Comparison of ENCODE assay signal across 21 cellular contexts in the genomic region with DNA sequence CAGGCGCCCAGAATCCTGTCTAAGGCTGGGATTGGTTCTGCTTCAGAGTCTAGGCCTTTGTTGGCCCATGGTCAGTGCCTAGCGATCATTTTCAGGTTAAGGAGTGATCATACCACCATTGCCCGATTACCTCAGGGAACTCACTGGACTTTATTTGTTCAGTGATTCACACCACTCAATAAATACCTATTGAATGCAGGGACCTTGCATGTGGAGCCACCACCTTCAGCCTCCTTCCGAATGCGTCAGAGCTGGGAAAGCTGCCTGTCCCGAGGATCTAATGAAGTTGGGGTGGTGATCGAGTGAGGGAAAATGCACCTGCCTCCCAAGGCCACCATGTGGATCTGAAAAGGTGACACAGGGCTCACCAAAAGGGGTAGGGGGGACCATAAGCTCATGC.
"Had no signal": no experiment of that assay in that cellular context is flagged by ENCODE, and none has a peak within 500 bp of the region (broad histone marks: within the 10 kb centered on the region; RNA-seq: fewer than 3 reads in every experiment).

No MANE protein-coding gene starts in this region.

- H3K4me1 ChIP-seq: right lobe of liver had no signal

- H3K9me3 ChIP-seq: gastroesophageal sphincter, heart left ventricle, right lobe of liver, tibial artery had no signal

- H3K4me3 Mint-ChIP-seq: activated naive CD8-positive, alpha-beta T cell treated with anti-CD3 and anti-CD28 coated beads, Interleukin-2, amount 50 U/mL, for 24 hours; memory B cell; neural crest cell; stimulated activated effector memory CD8-positive, alpha-beta T cell treated with anti-CD3 and anti-CD28 coated beads, Interleukin-12 subunit alpha, Interleukin-12 subunit beta, amount 100 ng/mL, for 72 hours; stimulated activated naive CD8-positive, alpha-beta T cell treated with anti-CD3 and anti-CD28 coated beads, Interleukin-15, amount 100 ng/mL, for 72 hours had no signal

- DNase-seq: activated CD4-positive, alpha-beta T cell treated with anti-CD3 and anti-CD28 coated beads for 4 hours; activated CD4-positive, alpha-beta T cell treated with anti-CD3 and anti-CD28 coated beads, Interleukin-2, amount 50 U/mL, for 48 hours; activated CD4-positive, CD25-positive, alpha-beta regulatory T cell; activated gamma-delta T cell; activated naive CD4-positive, alpha-beta T cell treated with anti-CD3 and anti-CD28 coated beads, Interleukin-2, amount 50 U/mL, for 16 hours; activated naive CD8-positive, alpha-beta T cell treated with anti-CD3 and anti-CD28 coated beads, Interleukin-2, amount 50 U/mL, for 24 hours; heart left ventricle; islet precursor cell; left colon; occipital lobe; right lobe of liver; stimulated activated CD4-positive, alpha-beta T cell treated with anti-CD3 and anti-CD28 coated beads, Interleukin-2, amount 100 ng/mL, for 24 hours; stimulated activated naive CD8-positive, alpha-beta T cell treated with anti-CD3 and anti-CD28 coated beads, Interleukin-15, amount 100 ng/mL, for 72 hours; T1000; tibial artery had no signal

- ATAC-seq: activated naive CD8-positive, alpha-beta T cell treated with anti-CD3 and anti-CD28 coated beads, Interleukin-2, amount 50 U/mL, for 24 hours; gastroesophageal sphincter; heart left ventricle; left colon; stimulated activated effector memory CD8-positive, alpha-beta T cell treated with anti-CD3 and anti-CD28 coated beads, Interleukin-12 subunit alpha, Interleukin-12 subunit beta, amount 100 ng/mL, for 72 hours; stimulated activated naive CD8-positive, alpha-beta T cell treated with anti-CD3 and anti-CD28 coated beads, Interleukin-15, amount 100 ng/mL, for 72 hours had no signal

- H3K9me3 Mint-ChIP-seq: activated naive CD8-positive, alpha-beta T cell treated with anti-CD3 and anti-CD28 coated beads, Interleukin-2, amount 50 U/mL, for 24 hours; memory B cell; neural crest cell; stimulated activated effector memory CD8-positive, alpha-beta T cell treated with anti-CD3 and anti-CD28 coated beads, Interleukin-12 subunit alpha, Interleukin-12 subunit beta, amount 100 ng/mL, for 72 hours; stimulated activated naive CD8-positive, alpha-beta T cell treated with anti-CD3 and anti-CD28 coated beads, Interleukin-15, amount 100 ng/mL, for 72 hours had no signal

- H3K36me3 Mint-ChIP-seq: memory B cell; stimulated activated effector memory CD8-positive, alpha-beta T cell treated with anti-CD3 and anti-CD28 coated beads, Interleukin-12 subunit alpha, Interleukin-12 subunit beta, amount 100 ng/mL, for 72 hours had no signal

- H3K4me3 ChIP-seq: gastroesophageal sphincter, heart left ventricle, right lobe of liver, skin epidermis, tibial artery had no signal

- H3K27ac Mint-ChIP-seq: activated naive CD8-positive, alpha-beta T cell treated with anti-CD3 and anti-CD28 coated beads, Interleukin-2, amount 50 U/mL, for 24 hours; memory B cell; stimulated activated effector memory CD8-positive, alpha-beta T cell treated with anti-CD3 and anti-CD28 coated beads, Interleukin-12 subunit alpha, Interleukin-12 subunit beta, amount 100 ng/mL, for 72 hours; stimulated activated naive CD8-positive, alpha-beta T cell treated with anti-CD3 and anti-CD28 coated beads, Interleukin-15, amount 100 ng/mL, for 72 hours had no signal

- H3K36me3 ChIP-seq: gastroesophageal sphincter, heart left ventricle, right lobe of liver, tibial artery had no signal

- H3K27ac ChIP-seq: epithelial cell of prostate, gastroesophageal sphincter, heart left ventricle, right lobe of liver, skin epidermis, tibial artery had no signal
